In the genomic region with DNA sequence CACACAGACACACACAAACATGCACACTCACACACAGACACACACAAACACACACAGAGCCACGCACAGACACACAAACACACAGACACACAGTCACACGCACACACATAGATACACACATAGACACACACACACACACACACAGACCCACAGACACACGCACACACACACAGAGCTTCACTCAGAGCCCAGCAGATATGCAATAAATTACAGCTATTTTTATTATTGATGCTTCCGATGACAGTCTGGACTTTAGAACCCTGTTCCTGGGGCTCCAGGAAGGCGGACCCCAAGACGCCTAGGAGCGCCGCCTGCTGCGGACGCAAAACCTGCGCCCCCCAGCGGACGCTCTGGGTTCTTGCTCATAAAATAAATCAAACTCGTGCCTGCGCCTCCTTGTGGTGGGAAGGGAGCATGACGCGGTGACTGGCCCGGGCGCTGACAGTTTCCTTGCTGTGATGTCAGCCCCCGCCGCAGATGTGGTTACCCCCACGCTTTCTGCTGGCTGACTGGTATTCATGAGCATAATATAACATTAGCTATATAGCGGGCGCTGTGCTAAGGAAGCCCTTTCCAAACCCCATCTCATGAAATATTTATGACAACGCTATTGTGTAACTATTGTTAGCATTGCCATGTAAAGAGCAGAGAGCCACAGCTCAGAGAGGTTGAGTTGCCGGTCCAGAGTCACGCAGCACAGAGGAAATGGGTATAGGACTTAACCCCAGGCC, we compare ENCODE assay signal across 8 cellular contexts.
DNase-seq lines count a peak whose midpoint lies in the region; ATAC-seq and TF ChIP-seq lines count a peak whose summit lies in the region.

No MANE protein-coding gene starts in this region.

- no peaks in the 10 kb centered on the region for H3K36me3 Mint-ChIP-seq in natural killer cell
- no peaks in the 10 kb centered on the region for H3K36me3 Mint-ChIP-seq in stimulated activated memory B cell treated with anti-CD40 and anti-IgM and Interleukin-4, amounts not matched to agents 10 μg/mL and 1 μg/mL and 100 μg/mL, for 72 hours

- H3K27me3 Mint-ChIP-seq in natural killer cell (ENCODE audit: low read depth in 2 of 2) = peaks cover 15 to 22% of the 10 kb centered on the region in 2 donors
- H3K27me3 Mint-ChIP-seq in stimulated activated memory B cell treated with anti-CD40 and anti-IgM and Interleukin-4, amounts not matched to agents 10 μg/mL and 1 μg/mL and 100 μg/mL, for 72 hours = no peaks in the 10 kb centered on the region

- no peak for TF ChIP-seq POLR2A in erythroblast (IDR thresholded peaks at IDR 0.05; ENCODE audit: low read length)

- ATAC-seq in GM21447 (IDR thresholded peaks at IDR 0.05; ENCODE audit: unreplicated experiment) = peak; percentile 26
- peak; percentile 49 to 78 (median 51) for ATAC-seq in natural killer cell
- ATAC-seq in stimulated activated memory B cell treated with anti-CD40 and anti-IgM and Interleukin-4, amounts not matched to agents 10 μg/mL and 1 μg/mL and 100 μg/mL, for 72 hours = peak; percentile 70

- DNase-seq in COR-L47 (lab: John Stamatoyannopoulos, UW) = peak; percentile 74
- DNase-seq in Jurkat, Clone E6-1 (ENCODE audit: low read depth, low spot score) = peak; percentile 88
- DNase-seq in OCI-M2 (lab: John Stamatoyannopoulos, UW; ENCODE audit: unreplicated experiment) = peak; percentile 10
- peak; percentile 94 for DNase-seq in activated T-cell treated with anti-CD3 and anti-CD28 coated beads for 24 hours (ENCODE audit: low read depth)
- peak; percentile 90 to 94 for DNase-seq in erythroblast (lab: John Stamatoyannopoulos, UW)
- DNase-seq in natural killer cell = peak; percentile 96

- peak overlapping the region; percentile 65 for H3K4me3 Mint-ChIP-seq in natural killer cell
- peak overlapping the region; percentile 64 for H3K4me3 Mint-ChIP-seq in stimulated activated memory B cell treated with anti-CD40 and anti-IgM and Interleukin-4, amounts not matched to agents 10 μg/mL and 1 μg/mL and 100 μg/mL, for 72 hours

- H3K9me3 Mint-ChIP-seq in natural killer cell = no peaks in the 10 kb centered on the region
- H3K9me3 Mint-ChIP-seq in stimulated activated memory B cell treated with anti-CD40 and anti-IgM and Interleukin-4, amounts not matched to agents 10 μg/mL and 1 μg/mL and 100 μg/mL, for 72 hours = no peaks in the 10 kb centered on the region

- peak overlapping the region; percentile 81 to 82 for H3K27ac Mint-ChIP-seq in natural killer cell
- H3K27ac Mint-ChIP-seq in stimulated activated memory B cell treated with anti-CD40 and anti-IgM and Interleukin-4, amounts not matched to agents 10 μg/mL and 1 μg/mL and 100 μg/mL, for 72 hours = peak overlapping the region; percentile 58

- intact Hi-C loops in natural killer cell (cut with micrococcal nuclease) = loop anchor here (1.0 to 2.0 kb wide), 4 partner anchors 50 to 261 kb away; no protein-coding TSS in a partner anchor

- H3K4me1 Mint-ChIP-seq in natural killer cell = peaks cover 34 to 46% of the 10 kb centered on the region in 2 donors
- peaks cover 69% of the 10 kb centered on the region for H3K4me1 Mint-ChIP-seq in stimulated activated memory B cell treated with anti-CD40 and anti-IgM and Interleukin-4, amounts not matched to agents 10 μg/mL and 1 μg/mL and 100 μg/mL, for 72 hours

- peak; percentile 100 for TF ChIP-seq CTCF in natural killer cell (IDR thresholded peaks at IDR 0.05)

- peak overlapping the region; percentile 33 for H3K4me3 ChIP-seq in Jurkat, Clone E6-1 (ENCODE audit: low read length)

Comparison
In these comparisons a context has a peak if more than half of its experiments do, and no peak if none do; other contexts are left out.
1. Peak in every context shown above with its lines: DNase-seq, ATAC-seq and H3K4me3 ChIP-seq.
2. DNase-seq: peak in every context shown above with its lines; median percentile 96 in natural killer cell; 94 in activated T-cell treated with anti-CD3 and anti-CD28 coated beads for 24 hours; 92 in erythroblast; 88 in Jurkat, Clone E6-1; 74 in COR-L47; 10 in OCI-M2.